In genomic region chr2:169982929-169983328, GRCh38 we compare ENCODE assay signal across 18 cellular contexts.
DNase-seq lines count a peak whose midpoint lies in the region; ATAC-seq, FAIRE-seq and TF ChIP-seq lines count a peak whose summit lies in the region.
"Had no signal": no experiment of that assay in that cellular context is flagged by ENCODE, and none has a peak within 500 bp of the region (broad histone marks: within the 10 kb centered on the region; RNA-seq: fewer than 3 reads in every experiment).

No MANE protein-coding gene starts in this region.

- dilution Hi-C loops in IMR-90 (cut with HindIII; ENCODE audit: low sequenced_read_pairs, unreplicated experiment) = no loop called here

- RAD21 ChIA-PET in GM12878 (lab: Charles Lee; ENCODE audit: unreplicated experiment) = interaction anchor here (0.6 kb wide), 1 partner anchor 120 kb away, joined by 3 read pairs; no protein-coding TSS in a partner anchor

- H4K20me1 ChIP-seq in IMR-90 (ENCODE audit: insufficient read depth, low read length) (no peaks in the 10 kb centered on the region), GM12878 (ENCODE audit: control insufficient read depth, insufficient read depth) (no peaks in the 10 kb centered on the region)
- H4K20me1 ChIP-seq: BLaER1 had no signal

- no peaks in the 10 kb centered on the region for H3K4me1 Mint-ChIP-seq in activated naive CD4-positive, alpha-beta T cell treated with anti-CD3 and anti-CD28 coated beads, Interleukin-2, amount 10 ng/mL, durations not matched to agents 7 days and 5 days
- no peaks in the 10 kb centered on the region for H3K4me1 Mint-ChIP-seq in nephron progenitor cell

- H2AFZ ChIP-seq in IMR-90 (replicated peaks; ENCODE audit: low read length, poor library complexity) (no peak overlapping the region), GM12878 (ENCODE audit: control insufficient read depth, low read depth, low read length) (no peak overlapping the region)

- H2BK5ac ChIP-seq in IMR-90 (ENCODE audit: low read depth, low read length, poor library complexity, severe bottlenecking) = no peak overlapping the region

- H3K27me3 Mint-ChIP-seq in activated naive CD4-positive, alpha-beta T cell treated with anti-CD3 and anti-CD28 coated beads, Interleukin-2, amount 10 ng/mL, durations not matched to agents 7 days and 5 days = no peaks in the 10 kb centered on the region
- H3K27me3 Mint-ChIP-seq in nephron progenitor cell (ENCODE audit: low read depth, poor library complexity) = no peaks in the 10 kb centered on the region

- TF ChIP-seq POLR2A in IMR-90 (IDR thresholded peaks at IDR 0.05; ENCODE audit: low read depth, low read length) (no peak), GM12878 (IDR thresholded peaks at IDR 0.05; ENCODE audit: low read depth, low read length) (no peak), suprapubic skin (IDR thresholded peaks at IDR 0.05) (no peak)

- H3K79me2 ChIP-seq in GM12878 (ENCODE audit: control insufficient read depth, insufficient read depth, low read length) = no peaks in the 10 kb centered on the region

- TF ChIP-seq CTCF in IMR-90 (conservative IDR thresholded peaks at IDR 0.05; ENCODE audit: low read depth, low read length) (no peak), GM12878 (IDR thresholded peaks at IDR 0.05 in 2 of 3, conservative IDR thresholded peaks at IDR 0.05 in 1 of 3; ENCODE audit: control insufficient read depth in 2 of 3, extremely low read depth in 1 of 3, insufficient read depth in 1 of 3, low read depth in 3 of 3, low read length in 3 of 3) (no peak), nephron progenitor cell (IDR thresholded peaks at IDR 0.05) (no peak), suprapubic skin (IDR thresholded peaks at IDR 0.05) (no peak)

- H3K4me3 ChIP-seq in IMR-90 (ENCODE audit: insufficient read depth, low read depth, low read length) (no peak overlapping the region), GM12878 (no peak overlapping the region), suprapubic skin (no peak overlapping the region)
- H3K4me3 ChIP-seq: A549, BLaER1 had no signal

- no peaks in the 10 kb centered on the region for H3K9me3 ChIP-seq in IMR-90 (ENCODE audit: control insufficient read depth, insufficient read depth, low read length)
- no peaks in the 10 kb centered on the region; the same call in 2 of the 3 replicates for H3K9me3 ChIP-seq in GM12878 (replicated peaks; ENCODE audit: control insufficient read depth, insufficient read depth, low read length)
- no peaks in the 10 kb centered on the region for H3K9me3 ChIP-seq in suprapubic skin
- H3K9me3 ChIP-seq: A549, BLaER1 had no signal

- H3K9me3 Mint-ChIP-seq in activated naive CD4-positive, alpha-beta T cell treated with anti-CD3 and anti-CD28 coated beads, Interleukin-2, amount 10 ng/mL, durations not matched to agents 7 days and 5 days = no peaks in the 10 kb centered on the region
- H3K9me3 Mint-ChIP-seq in nephron progenitor cell = peaks cover under 1% of the 10 kb centered on the region
- H3K9me3 Mint-ChIP-seq: CD8-positive, alpha-beta T cell had no signal

- 0 out of 2 replicates have a peak overlapping the region, but pooled peaks have one; percentile 59 for H3K23ac ChIP-seq in IMR-90 (ENCODE audit: low read depth, low read length)

- H3K36me3 Mint-ChIP-seq in activated naive CD4-positive, alpha-beta T cell treated with anti-CD3 and anti-CD28 coated beads, Interleukin-2, amount 10 ng/mL, durations not matched to agents 7 days and 5 days = peaks cover 6% of the 10 kb centered on the region
- peaks cover 15% of the 10 kb centered on the region for H3K36me3 Mint-ChIP-seq in nephron progenitor cell (ENCODE audit: low read depth)

- SMC1A ChIA-PET in GM12878 (lab: Charles Lee; ENCODE audit: uncharacterized antibody, unreplicated experiment) = interaction anchor here (1.0 to 1.5 kb wide), 2 partner anchors 10 to 16 kb away, joined by 3 to 4 read pairs; no protein-coding TSS in a partner anchor

- H2BK15ac ChIP-seq in IMR-90 (ENCODE audit: low read depth, low read length) = no peak overlapping the region

- H3K36me3 ChIP-seq in IMR-90 (ENCODE audit: control insufficient read depth, insufficient read depth, low read length) = no peaks in the 10 kb centered on the region
- H3K36me3 ChIP-seq in GM12878 (ENCODE audit: control insufficient read depth in 2 of 2, insufficient read depth in 2 of 2, low read length in 1 of 2) = no peaks in the 10 kb centered on the region; a peak in 1 of 4 replicates
- peaks cover 4% of the 10 kb centered on the region for H3K36me3 ChIP-seq in suprapubic skin

- H3K27me3 ChIP-seq in IMR-90 (ENCODE audit: control insufficient read depth, insufficient read depth, low read length) (no peaks in the 10 kb centered on the region), GM12878 (replicated peaks in 1 of 2; ENCODE audit: control insufficient read depth in 2 of 2, insufficient read depth in 2 of 2, low read length in 1 of 2) (no peaks in the 10 kb centered on the region), suprapubic skin (no peaks in the 10 kb centered on the region)
- H3K27me3 ChIP-seq: BLaER1 had no signal

- no peak overlapping the region for H4K8ac ChIP-seq in IMR-90 (ENCODE audit: low read depth in 2 of 2, low read length in 2 of 2)

- H4K5ac ChIP-seq in IMR-90 (ENCODE audit: low read depth, low read length) = no peak overlapping the region

- no peak overlapping the region for H2AK5ac ChIP-seq in IMR-90 (ENCODE audit: low read depth, low read length)

- intact Hi-C loops in IMR-90 (cut with micrococcal nuclease) = no loop called here
- intact Hi-C loops in GM12878 (cut with micrococcal nuclease; ENCODE audit: unreplicated experiment) = no loop called here

- TF ChIP-seq RAD21 in IMR-90 (IDR thresholded peaks at IDR 0.05; ENCODE audit: low read length) (no peak), GM12878 (IDR thresholded peaks at IDR 0.05; ENCODE audit: insufficient read depth, low read depth, low read length) (no peak)

- no peak overlapping the region for H2AK9ac ChIP-seq in IMR-90 (replicated peaks; ENCODE audit: low read depth, low read length, poor library complexity)

- H4K91ac ChIP-seq in IMR-90 (ENCODE audit: insufficient read depth, low read depth, low read length) = no peak overlapping the region

- H2BK120ac ChIP-seq in IMR-90 (ENCODE audit: low read depth, low read length) = no peak overlapping the region

- H3K9me1 ChIP-seq in IMR-90 (ENCODE audit: insufficient read depth, low read length) = peaks cover 5% of the 10 kb centered on the region; the same call in 1 of the 2 replicates

- no peak overlapping the region for H2BK20ac ChIP-seq in IMR-90 (ENCODE audit: low read depth, low read length)

- H3K27ac Mint-ChIP-seq in activated naive CD4-positive, alpha-beta T cell treated with anti-CD3 and anti-CD28 coated beads, Interleukin-2, amount 10 ng/mL, durations not matched to agents 7 days and 5 days = peak overlapping the region; percentile 29
- H3K27ac Mint-ChIP-seq in nephron progenitor cell = peak overlapping the region; percentile 63
- H3K27ac Mint-ChIP-seq: CD8-positive, alpha-beta T cell had no signal

- no CpG with 5 or more reads among the region's 1 CpG for WGBS in IMR-90 (ENCODE audit: extremely low coverage in 2 of 2, insufficient read length in 1 of 2), 2 experiments
- 0% methylated on average over 1 of the region's 1 CpG for WGBS in GM12878 (ENCODE audit: insufficient coverage, insufficient replicate concordance, low lambda C conversion rate, missing lambda C conversion rate)
- WGBS in suprapubic skin = 0% methylated on average over 1 of the region's 1 CpG

- H3K9ac ChIP-seq in IMR-90 (ENCODE audit: low read depth, low read length) (no peak overlapping the region), GM12878 (ENCODE audit: control insufficient read depth, insufficient read depth, low read length) (no peak overlapping the region)
- H3K9ac ChIP-seq: BLaER1 had no signal

- no peak overlapping the region for H3K56ac ChIP-seq in IMR-90 (ENCODE audit: extremely low read depth, insufficient read depth, low read length)

- CTCF ChIA-PET in activated naive CD4-positive, alpha-beta T cell treated with anti-CD3 and anti-CD28 coated beads, Interleukin-2, amount 10 ng/mL, durations not matched to agents 7 days and 5 days (lab: Charles Lee) = no interaction called here
- CTCF ChIA-PET in IMR-90 (lab: Yijun Ruan, JAX) (no interaction called here), GM12878 (lab: Yijun Ruan, JAX) (no interaction called here)

- H3K4me3 Mint-ChIP-seq in activated naive CD4-positive, alpha-beta T cell treated with anti-CD3 and anti-CD28 coated beads, Interleukin-2, amount 10 ng/mL, durations not matched to agents 7 days and 5 days = no peak overlapping the region
- no peak overlapping the region for H3K4me3 Mint-ChIP-seq in nephron progenitor cell
- H3K4me3 Mint-ChIP-seq: CD14-positive monocyte; CD8-positive, alpha-beta T cell; H9 had no signal

- BruUV-seq in IMR-90 (replicated peaks; lab: Mats Ljungman, UMichigan) = no TSS peak
- no TSS peak for BruUV-seq in GM12878 (replicated peaks; lab: Mats Ljungman, UMichigan)

- no peak overlapping the region for H3K4ac ChIP-seq in IMR-90 (ENCODE audit: low read depth, low read length)

- H3K79me1 ChIP-seq in IMR-90 (ENCODE audit: low read depth in 1 of 2, low read length in 2 of 2) = peaks cover 6 to 8% of the 10 kb centered on the region in 2 experiments; a peak in 3 of 4 replicates

- POLR2A ChIA-PET in IMR-90 (lab: Charles Lee; ENCODE audit: unreplicated experiment) = no interaction called here
- POLR2A ChIA-PET in GM12878 (lab: Charles Lee) = no interaction called here

- H3K14ac ChIP-seq in IMR-90 (replicated peaks; ENCODE audit: low read depth, low read length) = no peak overlapping the region

- no peak overlapping the region for H3K4me2 ChIP-seq in IMR-90 (ENCODE audit: low read depth, low read length)
- H3K4me2 ChIP-seq in GM12878 (ENCODE audit: control insufficient read depth, insufficient read depth) = no peak overlapping the region
- H3K4me2 ChIP-seq: A549, BLaER1 had no signal

- FAIRE-seq in GM12878 (lab: Jason Lieb, UNC) = peak; percentile 35
- FAIRE-seq: A549 had no signal

- in situ Hi-C loops in IMR-90 (cut with MboI; ENCODE audit: low sequenced_read_pairs) (no loop called here), GM12878 (cut with MboI) (no loop called here)

- ATAC-seq in IMR-90 (ENCODE audit: low read depth) = no peak
- no peak; the same call in 2 of the 3 replicates for ATAC-seq in GM12878
- ATAC-seq in GM18861 (IDR thresholded peaks at IDR 0.05; ENCODE audit: unreplicated experiment) = no peak
- ATAC-seq: A549; CD8-positive, alpha-beta T cell had no signal

- H3K27ac ChIP-seq in IMR-90 (ENCODE audit: insufficient read depth, low read length) (no peak overlapping the region), GM12878 (ENCODE audit: control insufficient read depth, insufficient read depth) (no peak overlapping the region), suprapubic skin (no peak overlapping the region)
- H3K27ac ChIP-seq: 22Rv1, A549, BLaER1 had no signal

- H3K18ac ChIP-seq in IMR-90 (ENCODE audit: low read depth, low read length) = no peak overlapping the region

- TF ChIP-seq EP300 in GM12878 (IDR thresholded peaks at IDR 0.05; ENCODE audit: borderline replicate concordance in 1 of 2, control insufficient read depth in 1 of 2, low read depth in 2 of 2, low read length in 2 of 2) (no peak), suprapubic skin (IDR thresholded peaks at IDR 0.05) (no peak)

- H3K4me1 ChIP-seq in IMR-90 (ENCODE audit: control insufficient read depth, insufficient read depth, low read length) = no peaks in the 10 kb centered on the region
- H3K4me1 ChIP-seq in GM12878 (ENCODE audit: control insufficient read depth, insufficient read depth, low read length) = no peaks in the 10 kb centered on the region
- H3K4me1 ChIP-seq in suprapubic skin = no peaks in the 10 kb centered on the region
- H3K4me1 ChIP-seq: A549 had no signal

- no peak for DNase-seq in activated naive CD4-positive, alpha-beta T cell treated with anti-CD3 and anti-CD28 coated beads, Interleukin-2, amount 10 ng/mL, durations not matched to agents 7 days and 5 days
- DNase-seq in activated naive CD4-positive, alpha-beta T cell (lab: John Stamatoyannopoulos, UW) = no peak
- DNase-seq in IMR-90 (no peak), GM12878 (ENCODE audit: low read depth, low spot score) (no peak), nephron progenitor cell (no peak), suprapubic skin (ENCODE audit: low spot score in 2 of 2) (no peak), NCI-H2227 treated with DMSO at 0.1 percent for 48 hours (lab: John Stamatoyannopoulos, UW) (no peak)
- DNase-seq: Calu3; CD8-positive, alpha-beta T cell; DMS53; DND-41; EL; H9 had no signal
